6 cellular contexts compared by ENCODE assay signal in genomic region chr6:30666300-30666699, GRCh38. TPM values are rescaled to one million over a fixed set of nuclear protein-coding genes. Genes with fewer than 3 reads are reported as not detected.
A peak's percentile ranks its signal among the peaks of the same experiment; 100 is the strongest.
DNase-seq lines count a peak whose midpoint lies in the region; ATAC-seq, FAIRE-seq and TF ChIP-seq lines count a peak whose summit lies in the region.
"Not testable (repeated sequence)": the region's sequence is repeated elsewhere in the genome, so short reads cannot be mapped to it uniquely, and the experiment has no call there.

No MANE protein-coding gene starts in this region.

- H3K4me1 Mint-ChIP-seq in activated CD4-positive, alpha-beta T cell treated with anti-CD3 and anti-CD28 coated beads, Interleukin-2, amount 10 ng/mL, durations not matched to agents 7 days and 5 days, result peaks cover 29% of the 10 kb centered on the region
- H3K4me1 Mint-ChIP-seq in activated T-helper 17 cell treated with anti-CD3 and anti-CD28 coated beads, Interleukin-2, amount 50 U/mL, for 72 hours, result peaks cover 24% of the 10 kb centered on the region
- peaks cover 34% of the 10 kb centered on the region for H3K4me1 Mint-ChIP-seq in stimulated activated naive CD8-positive, alpha-beta T cell treated with anti-CD3 and anti-CD28 coated beads, Interleukin-15, amount 100 ng/mL, for 72 hours

- POLR2A ChIA-PET in activated CD4-positive, alpha-beta T cell treated with anti-CD3 and anti-CD28 coated beads, Interleukin-2, amount 10 ng/mL, durations not matched to agents 7 days and 5 days (lab: Charles Lee); GM12878 (lab: Charles Lee): not testable (repeated sequence)

- WGBS in GM12878 (ENCODE audit: insufficient coverage, insufficient replicate concordance, low lambda C conversion rate, missing lambda C conversion rate), result 39% methylated on average over 2 of the region's 2 CpGs

- H3K36me3 ChIP-seq in MG63, result peaks cover 13% of the 10 kb centered on the region
- peaks cover 17 to 21% of the 10 kb centered on the region in 2 experiments for H3K36me3 ChIP-seq in GM12878 (ENCODE audit: control insufficient read depth in 2 of 2, insufficient read depth in 2 of 2, low read length in 1 of 2)

- DNase-seq in MG63, result peak; percentile 38
- not testable (repeated sequence) for DNase-seq in activated CD4-positive, alpha-beta T cell treated with anti-CD3 and anti-CD28 coated beads, Interleukin-2, amount 10 ng/mL, durations not matched to agents 7 days and 5 days; GM12878 (ENCODE audit: low read depth, low spot score)
- DNase-seq in stimulated activated CD4-positive, alpha-beta T cell treated with anti-CD3 and anti-CD28 coated beads, Interleukin-15, amount 100 ng/mL, for 24 hours, result peak; percentile 63
- peak in 1 of 2 donors; percentile 56 for DNase-seq in stimulated activated naive CD8-positive, alpha-beta T cell treated with anti-CD3 and anti-CD28 coated beads, Interleukin-15, amount 100 ng/mL, for 72 hours

- in situ Hi-C loops in GM12878 (cut with MboI), result not testable (repeated sequence)

- not testable (repeated sequence) for H3K27me3 Mint-ChIP-seq in activated CD4-positive, alpha-beta T cell treated with anti-CD3 and anti-CD28 coated beads, Interleukin-2, amount 10 ng/mL, durations not matched to agents 7 days and 5 days; activated T-helper 17 cell treated with anti-CD3 and anti-CD28 coated beads, Interleukin-2, amount 50 U/mL, for 72 hours; stimulated activated naive CD8-positive, alpha-beta T cell treated with anti-CD3 and anti-CD28 coated beads, Interleukin-15, amount 100 ng/mL, for 72 hours

- not testable (repeated sequence) for TF ChIP-seq POLR2A in GM12878 (IDR thresholded peaks at IDR 0.05; ENCODE audit: low read depth, low read length)

- H3K4me2 ChIP-seq in GM12878 (ENCODE audit: control insufficient read depth, insufficient read depth), result not testable (repeated sequence)

- H3K9me3 Mint-ChIP-seq in activated CD4-positive, alpha-beta T cell treated with anti-CD3 and anti-CD28 coated beads, Interleukin-2, amount 10 ng/mL, durations not matched to agents 7 days and 5 days; activated T-helper 17 cell treated with anti-CD3 and anti-CD28 coated beads, Interleukin-2, amount 50 U/mL, for 72 hours; stimulated activated naive CD8-positive, alpha-beta T cell treated with anti-CD3 and anti-CD28 coated beads, Interleukin-15, amount 100 ng/mL, for 72 hours: not testable (repeated sequence)

- not testable (repeated sequence) for H3K9ac ChIP-seq in GM12878 (ENCODE audit: control insufficient read depth, insufficient read depth, low read length)

- RAD21 ChIA-PET in GM12878 (lab: Charles Lee; ENCODE audit: unreplicated experiment), result not testable (repeated sequence)

- intact Hi-C loops in GM12878 (cut with micrococcal nuclease; ENCODE audit: unreplicated experiment), result not testable (repeated sequence)

- SMC1A ChIA-PET in GM12878 (lab: Charles Lee; ENCODE audit: uncharacterized antibody, unreplicated experiment), result not testable (repeated sequence)

- not testable (repeated sequence) for FAIRE-seq in GM12878 (lab: Jason Lieb, UNC)

- CTCF ChIA-PET in activated CD4-positive, alpha-beta T cell treated with anti-CD3 and anti-CD28 coated beads, Interleukin-2, amount 10 ng/mL, durations not matched to agents 7 days and 5 days (lab: Charles Lee), result interaction anchor here (0.6 to 2.3 kb wide), 4 partner anchors 13 to 44 kb away, joined by 3 to 11 read pairs (median 4); no protein-coding TSS in a partner anchor
- CTCF ChIA-PET in GM12878 (lab: Yijun Ruan, JAX), result interaction anchor here (0.7 kb wide), 1 partner anchor 32 kb away, joined by 3 read pairs; no protein-coding TSS in a partner anchor

- not testable (repeated sequence) for TF ChIP-seq EP300 in GM12878 (IDR thresholded peaks at IDR 0.05; ENCODE audit: borderline replicate concordance in 1 of 2, control insufficient read depth in 1 of 2, low read depth in 2 of 2, low read length in 2 of 2)

- H3K36me3 Mint-ChIP-seq in activated CD4-positive, alpha-beta T cell treated with anti-CD3 and anti-CD28 coated beads, Interleukin-2, amount 10 ng/mL, durations not matched to agents 7 days and 5 days (ENCODE audit: low read depth), result peaks cover 51% of the 10 kb centered on the region
- peaks cover 92% of the 10 kb centered on the region for H3K36me3 Mint-ChIP-seq in activated T-helper 17 cell treated with anti-CD3 and anti-CD28 coated beads, Interleukin-2, amount 50 U/mL, for 72 hours (ENCODE audit: low read depth)

- not testable (repeated sequence) for H4K20me1 ChIP-seq in GM12878 (ENCODE audit: control insufficient read depth, insufficient read depth)

- H3K79me2 ChIP-seq in GM12878 (ENCODE audit: control insufficient read depth, insufficient read depth, low read length), result not testable (repeated sequence)

- H2AFZ ChIP-seq in GM12878 (ENCODE audit: control insufficient read depth, low read depth, low read length), result not testable (repeated sequence)

- peak; percentile 94 for ATAC-seq in activated T-helper 17 cell treated with anti-CD3 and anti-CD28 coated beads, Interleukin-2, amount 50 U/mL, for 72 hours (replicated peaks)
- not testable (repeated sequence) for ATAC-seq in GM12878
- peak; percentile 85 for ATAC-seq in stimulated activated naive CD8-positive, alpha-beta T cell treated with anti-CD3 and anti-CD28 coated beads, Interleukin-15, amount 100 ng/mL, for 72 hours

- H3K4me1 ChIP-seq in GM12878 (ENCODE audit: control insufficient read depth, insufficient read depth, low read length), result not testable (repeated sequence)

- not testable (repeated sequence) for TF ChIP-seq CTCF in GM12878 (IDR thresholded peaks at IDR 0.05 in 2 of 3, conservative IDR thresholded peaks at IDR 0.05 in 1 of 3; ENCODE audit: control insufficient read depth in 2 of 3, extremely low read depth in 1 of 3, insufficient read depth in 1 of 3, low read depth in 3 of 3, low read length in 3 of 3)

- H3K27ac ChIP-seq in GM12878 (ENCODE audit: control insufficient read depth, insufficient read depth), result not testable (repeated sequence)

- not testable (repeated sequence) for H3K27me3 ChIP-seq in MG63; GM12878 (replicated peaks in 1 of 2; ENCODE audit: control insufficient read depth in 2 of 2, insufficient read depth in 2 of 2, low read length in 1 of 2)

- H3K27ac Mint-ChIP-seq in activated CD4-positive, alpha-beta T cell treated with anti-CD3 and anti-CD28 coated beads, Interleukin-2, amount 10 ng/mL, durations not matched to agents 7 days and 5 days, result peak overlapping the region; percentile 28
- H3K27ac Mint-ChIP-seq in activated T-helper 17 cell treated with anti-CD3 and anti-CD28 coated beads, Interleukin-2, amount 50 U/mL, for 72 hours, result peak overlapping the region; percentile 83
- peak overlapping the region; percentile 78 to 87 for H3K27ac Mint-ChIP-seq in stimulated activated naive CD8-positive, alpha-beta T cell treated with anti-CD3 and anti-CD28 coated beads, Interleukin-15, amount 100 ng/mL, for 72 hours

- TF ChIP-seq RAD21 in GM12878 (IDR thresholded peaks at IDR 0.05; ENCODE audit: insufficient read depth, low read depth, low read length), result not testable (repeated sequence)

- H3K4me3 ChIP-seq in MG63, GM12878: not testable (repeated sequence)

- not testable (repeated sequence) for BruUV-seq in GM12878 (replicated peaks; lab: Mats Ljungman, UMichigan)

- not testable (repeated sequence) for H3K9me3 ChIP-seq in MG63; GM12878 (replicated peaks; ENCODE audit: control insufficient read depth, insufficient read depth, low read length)

- H3K4me3 Mint-ChIP-seq in activated CD4-positive, alpha-beta T cell treated with anti-CD3 and anti-CD28 coated beads, Interleukin-2, amount 10 ng/mL, durations not matched to agents 7 days and 5 days; stimulated activated naive CD8-positive, alpha-beta T cell treated with anti-CD3 and anti-CD28 coated beads, Interleukin-15, amount 100 ng/mL, for 72 hours: not testable (repeated sequence)
- H3K4me3 Mint-ChIP-seq in activated T-helper 17 cell treated with anti-CD3 and anti-CD28 coated beads, Interleukin-2, amount 50 U/mL, for 72 hours, result peak overlapping the region; percentile 29

RNA-seq across cellular contexts. Expression of gene DHX16, which starts 6.5 kb away (rescaled TPM):
- total RNA-seq in MG63 (2014; rRNA removed; shearing (Covaris generic); ENCODE audit: low replicate concordance), result 16.6 and 24.2 TPM in 2 replicates
- 10 to 100 TPM; 40.4 to 40.7 TPM for total RNA-seq in activated CD4-positive, alpha-beta T cell treated with anti-CD3 and anti-CD28 coated beads, Interleukin-2, amount 10 ng/mL, durations not matched to agents 7 days and 5 days
- total RNA-seq in activated T-helper 17 cell treated with anti-CD3 and anti-CD28 coated beads, Interleukin-2, amount 50 U/mL, for 72 hours, result 10 to 100 TPM; 27.4 to 40.0 TPM
- 26.0 and 31.3 TPM in 2 replicates for total RNA-seq in GM12878 (2013; cell fraction: nucleolus; rRNA removed)
- total RNA-seq in GM12878 (2014; rRNA removed) (39.5 and 40.0 TPM in 2 replicates), GM12878 (2014; rRNA removed; fragmentation: Illumina TruSeq; extraction: Trizol) (35.6 and 38.1 TPM in 2 replicates), GM12878 (2021) (30.3 and 31.8 TPM in 2 replicates)
- 11.4 TPM for polyA plus RNA-seq in GM12878 (2011; ENCODE audit: low read depth)
- polyA plus RNA-seq in GM12878 (2011; rRNA removed) (27.5 and 36.3 TPM in 2 replicates), GM12878 (2014; fragmentation: Illumina TruSeq; extraction: Trizol) (26.8 and 41.0 TPM in 2 replicates), GM12878 (2014; fragmentation: Nextera tagmentation; extraction: Ambion mirVana) (10 to 100 TPM; 10.1 to 17.7 TPM), GM12878 (2014; rRNA removed) (38.4 and 41.4 TPM in 2 replicates), GM12878 (2016; fragmentation: Nextera tagmentation; extraction: Ambion mirVana) (10 to 100 TPM; 40.3 to 41.4 TPM)
- 47.8 and 51.2 TPM in 2 replicates for polyA plus RNA-seq in GM12878 (2011; cell fraction: cytosol; rRNA removed)
- 97.9 and 117 TPM in 2 replicates for polyA plus RNA-seq in GM12878 (2011; cell fraction: nucleus; rRNA removed)
- 19.2 and 23.7 TPM in 2 replicates for polyA plus RNA-seq in GM12878 (2012)
- 41.6 and 44.4 TPM in 2 replicates for polyA minus RNA-seq in GM12878 (2011; rRNA and poly(A)+ RNA removed)
- 11.2 and 16.0 TPM in 2 replicates for polyA minus RNA-seq in GM12878 (2011; cell fraction: cytosol; rRNA and poly(A)+ RNA removed)
- 13.4 and 21.2 TPM in 2 replicates for polyA minus RNA-seq in GM12878 (2011; cell fraction: nucleus; rRNA and poly(A)+ RNA removed)

RNA-seq across cellular contexts. Expression of gene C6orf136, which starts 19.4 kb away (rescaled TPM):
- total RNA-seq in MG63 (2014; rRNA removed; shearing (Covaris generic); ENCODE audit: low replicate concordance), result 1.9 and 3.2 TPM in 2 replicates
- total RNA-seq in activated CD4-positive, alpha-beta T cell treated with anti-CD3 and anti-CD28 coated beads, Interleukin-2, amount 10 ng/mL, durations not matched to agents 7 days and 5 days, result 10 to 100 TPM; 23.2 to 23.9 TPM
- total RNA-seq in activated T-helper 17 cell treated with anti-CD3 and anti-CD28 coated beads, Interleukin-2, amount 50 U/mL, for 72 hours, result 10 to 100 TPM; 24.8 to 36.7 TPM
- 9.6 and 12.2 TPM in 2 replicates for total RNA-seq in GM12878 (2013; cell fraction: nucleolus; rRNA removed)
- 11.4 and 13.5 TPM in 2 replicates for total RNA-seq in GM12878 (2014; rRNA removed)
- total RNA-seq in GM12878 (2014; rRNA removed; fragmentation: Illumina TruSeq; extraction: Trizol), result 5.2 and 7.0 TPM in 2 replicates
- 24.1 and 27.5 TPM in 2 replicates for total RNA-seq in GM12878 (2021)
- polyA plus RNA-seq in GM12878 (2011; ENCODE audit: low read depth), result 9.4 TPM
- polyA plus RNA-seq in GM12878 (2011; rRNA removed), result 5.2 and 11.0 TPM in 2 replicates
- 17.4 and 19.0 TPM in 2 replicates for polyA plus RNA-seq in GM12878 (2011; cell fraction: cytosol; rRNA removed)
- 45.0 and 55.7 TPM in 2 replicates for polyA plus RNA-seq in GM12878 (2011; cell fraction: nucleus; rRNA removed)
- polyA plus RNA-seq in GM12878 (2012), result 11.6 and 18.9 TPM in 2 replicates
- 14.5 and 18.1 TPM in 2 replicates for polyA plus RNA-seq in GM12878 (2014; fragmentation: Illumina TruSeq; extraction: Trizol)
- 10 to 100 TPM in 1 of 2 experiments, 1 to 10 TPM in 1; 10.0 to 14.6 TPM for polyA plus RNA-seq in GM12878 (2014; fragmentation: Nextera tagmentation; extraction: Ambion mirVana)
- 21.1 and 23.7 TPM in 2 replicates for polyA plus RNA-seq in GM12878 (2014; rRNA removed)
- 10 to 100 TPM; 15.3 to 15.7 TPM for polyA plus RNA-seq in GM12878 (2016; fragmentation: Nextera tagmentation; extraction: Ambion mirVana)
- 9.5 and 12.1 TPM in 2 replicates for polyA minus RNA-seq in GM12878 (2011; rRNA and poly(A)+ RNA removed)
- polyA minus RNA-seq in GM12878 (2011; cell fraction: cytosol; rRNA and poly(A)+ RNA removed), result 7.4 and 8.3 TPM in 2 replicates
- 10.5 and 10.9 TPM in 2 replicates for polyA minus RNA-seq in GM12878 (2011; cell fraction: nucleus; rRNA and poly(A)+ RNA removed)

RNA-seq across cellular contexts. Expression of gene PPP1R18, which starts 20.1 kb away (rescaled TPM):
- total RNA-seq in MG63 (2014; rRNA removed; shearing (Covaris generic); ENCODE audit: low replicate concordance), result 31.1 and 32.0 TPM in 2 replicates
- total RNA-seq in activated CD4-positive, alpha-beta T cell treated with anti-CD3 and anti-CD28 coated beads, Interleukin-2, amount 10 ng/mL, durations not matched to agents 7 days and 5 days, result 100 to 1,000 TPM; 243 to 272 TPM
- total RNA-seq in activated T-helper 17 cell treated with anti-CD3 and anti-CD28 coated beads, Interleukin-2, amount 50 U/mL, for 72 hours, result 100 to 1,000 TPM; 190 to 238 TPM
- 22.8 and 29.5 TPM in 2 replicates for total RNA-seq in GM12878 (2013; cell fraction: nucleolus; rRNA removed)
- total RNA-seq in GM12878 (2014; rRNA removed) (47.4 and 51.3 TPM in 2 replicates), GM12878 (2014; rRNA removed; fragmentation: Illumina TruSeq; extraction: Trizol) (50.4 and 54.0 TPM in 2 replicates), GM12878 (2021) (99.2 and 100 TPM in 2 replicates)
- 49.7 TPM for polyA plus RNA-seq in GM12878 (2011; ENCODE audit: low read depth)
- polyA plus RNA-seq in GM12878 (2011; rRNA removed) (78.3 and 114 TPM in 2 replicates), GM12878 (2014; fragmentation: Illumina TruSeq; extraction: Trizol) (109 and 119 TPM in 2 replicates), GM12878 (2014; fragmentation: Nextera tagmentation; extraction: Ambion mirVana) (10 to 100 TPM; 21.0 to 24.0 TPM), GM12878 (2014; rRNA removed) (72.3 and 86.2 TPM in 2 replicates), GM12878 (2016; fragmentation: Nextera tagmentation; extraction: Ambion mirVana) (10 to 100 TPM; 46.3 to 50.7 TPM)
- 131 and 175 TPM in 2 replicates for polyA plus RNA-seq in GM12878 (2011; cell fraction: cytosol; rRNA removed)
- polyA plus RNA-seq in GM12878 (2011; cell fraction: nucleus; rRNA removed), result 99.1 and 214 TPM in 2 replicates
- 67.6 and 89.2 TPM in 2 replicates for polyA plus RNA-seq in GM12878 (2012)
- polyA minus RNA-seq in GM12878 (2011; rRNA and poly(A)+ RNA removed), result 72.3 and 129 TPM in 2 replicates
- 43.0 and 45.0 TPM in 2 replicates for polyA minus RNA-seq in GM12878 (2011; cell fraction: cytosol; rRNA and poly(A)+ RNA removed)
- 18.4 and 63.2 TPM in 2 replicates for polyA minus RNA-seq in GM12878 (2011; cell fraction: nucleus; rRNA and poly(A)+ RNA removed)

RNA-seq across cellular contexts. Expression of gene NRM, which starts 24.5 kb away (rescaled TPM):
- 0.25 and 3.4 TPM in 2 replicates for total RNA-seq in MG63 (2014; rRNA removed; shearing (Covaris generic); ENCODE audit: low replicate concordance)
- total RNA-seq in activated CD4-positive, alpha-beta T cell treated with anti-CD3 and anti-CD28 coated beads, Interleukin-2, amount 10 ng/mL, durations not matched to agents 7 days and 5 days, result 10 to 100 TPM; 43.1 to 58.8 TPM
- 10 to 100 TPM; 26.0 to 36.9 TPM for total RNA-seq in activated T-helper 17 cell treated with anti-CD3 and anti-CD28 coated beads, Interleukin-2, amount 50 U/mL, for 72 hours
- 8.0 and 11.2 TPM in 2 replicates for total RNA-seq in GM12878 (2013; cell fraction: nucleolus; rRNA removed)
- total RNA-seq in GM12878 (2014; rRNA removed) (14.8 and 17.7 TPM in 2 replicates), GM12878 (2014; rRNA removed; fragmentation: Illumina TruSeq; extraction: Trizol) (14.7 and 15.4 TPM in 2 replicates), GM12878 (2021) (39.0 and 39.3 TPM in 2 replicates)
- polyA plus RNA-seq in GM12878 (2011; ENCODE audit: low read depth), result 23.2 TPM
- polyA plus RNA-seq in GM12878 (2011; rRNA removed) (7.6 and 18.7 TPM in 2 replicates), GM12878 (2014; fragmentation: Illumina TruSeq; extraction: Trizol) (35.8 and 46.7 TPM in 2 replicates), GM12878 (2014; fragmentation: Nextera tagmentation; extraction: Ambion mirVana) (10 to 100 TPM; 19.1 to 23.7 TPM), GM12878 (2014; rRNA removed) (34.3 and 35.7 TPM in 2 replicates), GM12878 (2016; fragmentation: Nextera tagmentation; extraction: Ambion mirVana) (10 to 100 TPM; 36.6 to 37.5 TPM)
- polyA plus RNA-seq in GM12878 (2011; cell fraction: cytosol; rRNA removed), result 34.1 and 36.4 TPM in 2 replicates
- 33.6 and 35.9 TPM in 2 replicates for polyA plus RNA-seq in GM12878 (2011; cell fraction: nucleus; rRNA removed)
- polyA plus RNA-seq in GM12878 (2012), result 27.9 and 34.0 TPM in 2 replicates
- polyA minus RNA-seq in GM12878 (2011; rRNA and poly(A)+ RNA removed), result 23.8 and 25.7 TPM in 2 replicates
- 16.0 and 18.4 TPM in 2 replicates for polyA minus RNA-seq in GM12878 (2011; cell fraction: cytosol; rRNA and poly(A)+ RNA removed)
- 16.1 and 27.7 TPM in 2 replicates for polyA minus RNA-seq in GM12878 (2011; cell fraction: nucleus; rRNA and poly(A)+ RNA removed)

RNA-seq across cellular contexts. Expression of gene ATAT1, which starts 39.6 kb away (rescaled TPM):
- 0.16 TPM in 1 of 2 replicates, not detected in the other for total RNA-seq in MG63 (2014; rRNA removed; shearing (Covaris generic); ENCODE audit: low replicate concordance)
- total RNA-seq in activated CD4-positive, alpha-beta T cell treated with anti-CD3 and anti-CD28 coated beads, Interleukin-2, amount 10 ng/mL, durations not matched to agents 7 days and 5 days, result 1 to 10 TPM; 8.3 to 9.7 TPM
- 10 to 100 TPM; 12.3 to 20.9 TPM for total RNA-seq in activated T-helper 17 cell treated with anti-CD3 and anti-CD28 coated beads, Interleukin-2, amount 50 U/mL, for 72 hours
- total RNA-seq in GM12878 (2013; cell fraction: nucleolus; rRNA removed), result 20.0 and 21.2 TPM in 2 replicates
- total RNA-seq in GM12878 (2014; rRNA removed), result 4.5 and 4.7 TPM in 2 replicates
- total RNA-seq in GM12878 (2014; rRNA removed; fragmentation: Illumina TruSeq; extraction: Trizol), result 2.5 and 2.9 TPM in 2 replicates
- 7.1 and 9.0 TPM in 2 replicates for total RNA-seq in GM12878 (2021)
- 11.5 TPM for polyA plus RNA-seq in GM12878 (2011; ENCODE audit: low read depth)
- 3.6 and 4.8 TPM in 2 replicates for polyA plus RNA-seq in GM12878 (2011; rRNA removed)
- polyA plus RNA-seq in GM12878 (2011; cell fraction: cytosol; rRNA removed), result 5.0 and 5.4 TPM in 2 replicates
- 25.6 and 26.0 TPM in 2 replicates for polyA plus RNA-seq in GM12878 (2011; cell fraction: nucleus; rRNA removed)
- polyA plus RNA-seq in GM12878 (2012), result 11.5 and 11.8 TPM in 2 replicates
- 6.8 and 10.2 TPM in 2 replicates for polyA plus RNA-seq in GM12878 (2014; fragmentation: Illumina TruSeq; extraction: Trizol)
- 1 to 10 TPM; 1.1 to 1.7 TPM for polyA plus RNA-seq in GM12878 (2014; fragmentation: Nextera tagmentation; extraction: Ambion mirVana)
- 12.7 and 13.1 TPM in 2 replicates for polyA plus RNA-seq in GM12878 (2014; rRNA removed)
- polyA plus RNA-seq in GM12878 (2016; fragmentation: Nextera tagmentation; extraction: Ambion mirVana), result 10 to 100 TPM; 12.2 to 14.2 TPM
- polyA minus RNA-seq in GM12878 (2011; rRNA and poly(A)+ RNA removed), result 1.6 and 2.3 TPM in 2 replicates
- 1.7 and 2.1 TPM in 2 replicates for polyA minus RNA-seq in GM12878 (2011; cell fraction: cytosol; rRNA and poly(A)+ RNA removed)
- polyA minus RNA-seq in GM12878 (2011; cell fraction: nucleus; rRNA and poly(A)+ RNA removed), result 4.2 and 6.1 TPM in 2 replicates

Comparison
In these comparisons a context has a peak if more than half of its experiments do, and no peak if none do; other contexts are left out.
1. H3K27ac Mint-ChIP-seq: peak in every context shown above with its lines; median percentile 83 in activated T-helper 17 cell treated with anti-CD3 and anti-CD28 coated beads, Interleukin-2, amount 50 U/mL, for 72 hours; 82 in stimulated activated naive CD8-positive, alpha-beta T cell treated with anti-CD3 and anti-CD28 coated beads, Interleukin-15, amount 100 ng/mL, for 72 hours; 28 in activated CD4-positive, alpha-beta T cell treated with anti-CD3 and anti-CD28 coated beads, Interleukin-2, amount 10 ng/mL, durations not matched to agents 7 days and 5 days.